ENCODE assay signal across 8 cellular contexts in genomic region chr17:32486091-32486700, GRCh38. TPM values are rescaled to one million over a fixed set of nuclear protein-coding genes. Genes with fewer than 3 reads are reported as not detected.
DNase-seq lines count a peak whose midpoint lies in the region; ATAC-seq and TF ChIP-seq lines count a peak whose summit lies in the region.

No MANE protein-coding gene starts in this region.

- H3K27me3 Mint-ChIP-seq in CD14-positive monocyte (ENCODE audit: low read depth in 3 of 3) = peaks cover 0 to 9% (median 6%) of the 10 kb centered on the region in 3 donors
- no peaks in the 10 kb centered on the region for H3K27me3 Mint-ChIP-seq in naive thymus-derived CD4-positive, alpha-beta T cell
- H3K27me3 Mint-ChIP-seq in stimulated activated naive CD8-positive, alpha-beta T cell treated with anti-CD3 and anti-CD28 coated beads, Interleukin-15, amount 100 ng/mL, for 72 hours = no peaks in the 10 kb centered on the region

- H3K9me3 ChIP-seq in OCI-LY3 (ENCODE audit: insufficient read depth, low read length) = no peaks in the 10 kb centered on the region
- H3K9me3 ChIP-seq in naive thymus-derived CD4-positive, alpha-beta T cell (ENCODE audit: control insufficient read depth in 2 of 3, low read length in 3 of 3) = no peaks in the 10 kb centered on the region

- peaks cover 41 to 53% of the 10 kb centered on the region in 2 donors for H3K36me3 Mint-ChIP-seq in CD14-positive monocyte
- peaks cover 3 to 24% (median 15%) of the 10 kb centered on the region in 5 donors for H3K36me3 Mint-ChIP-seq in naive thymus-derived CD4-positive, alpha-beta T cell

- H3K27ac ChIP-seq in OCI-LY3 (ENCODE audit: low read length) = no peak overlapping the region
- H3K27ac ChIP-seq in naive thymus-derived CD4-positive, alpha-beta T cell (ENCODE audit: low read depth, low read length) = peak overlapping the region; percentile 45

- DNase-seq in CD14-positive monocyte (ENCODE audit: low spot score) (no peak), HT1080 (ENCODE audit: low read depth) (peak; percentile 59), activated T-helper 1 cell treated with Interleukin-2 at 50 U/mL for 16 hours (ENCODE audit: low read depth) (peak; percentile 59), fibroblast of mammary gland (ENCODE audit: low read depth) (peak; percentile 61)
- DNase-seq in naive thymus-derived CD4-positive, alpha-beta T cell = peak; percentile 55 to 82 (median 76)
- DNase-seq in stimulated activated naive CD8-positive, alpha-beta T cell treated with anti-CD3 and anti-CD28 coated beads, Interleukin-15, amount 100 ng/mL, for 72 hours = peak; percentile 66 to 72

- H3K79me2 ChIP-seq in OCI-LY3 (ENCODE audit: low read length) = peaks cover 15% of the 10 kb centered on the region; the same call in 1 of the 2 replicates

- peaks cover 40% of the 10 kb centered on the region for H3K4me1 ChIP-seq in OCI-LY3 (ENCODE audit: low read length)
- H3K4me1 ChIP-seq in naive thymus-derived CD4-positive, alpha-beta T cell (ENCODE audit: control insufficient read depth in 2 of 2, insufficient read depth in 2 of 2, low read length in 2 of 2) = peaks cover 15 to 34% of the 10 kb centered on the region in 2 donors

- peak overlapping the region; percentile 58 for H3K4me2 ChIP-seq in OCI-LY3 (ENCODE audit: low read length)

- H3K4me3 Mint-ChIP-seq in CD14-positive monocyte = peak overlapping the region; percentile 65 to 76
- H3K4me3 Mint-ChIP-seq in naive thymus-derived CD4-positive, alpha-beta T cell = peak overlapping the region; percentile 62 to 87 (median 80)
- peak overlapping the region; percentile 72 to 74 for H3K4me3 Mint-ChIP-seq in stimulated activated naive CD8-positive, alpha-beta T cell treated with anti-CD3 and anti-CD28 coated beads, Interleukin-15, amount 100 ng/mL, for 72 hours

- peaks cover 0 to 2% (median 0%) of the 10 kb centered on the region in 7 donors for H3K9me3 Mint-ChIP-seq in CD14-positive monocyte
- no peaks in the 10 kb centered on the region for H3K9me3 Mint-ChIP-seq in naive thymus-derived CD4-positive, alpha-beta T cell
- H3K9me3 Mint-ChIP-seq in stimulated activated naive CD8-positive, alpha-beta T cell treated with anti-CD3 and anti-CD28 coated beads, Interleukin-15, amount 100 ng/mL, for 72 hours = no peaks in the 10 kb centered on the region

- H3K4me1 Mint-ChIP-seq in CD14-positive monocyte = peaks cover 39% of the 10 kb centered on the region
- H3K4me1 Mint-ChIP-seq in naive thymus-derived CD4-positive, alpha-beta T cell = peaks cover 15 to 53% (median 43%) of the 10 kb centered on the region in 7 donors
- peaks cover 69% of the 10 kb centered on the region for H3K4me1 Mint-ChIP-seq in stimulated activated naive CD8-positive, alpha-beta T cell treated with anti-CD3 and anti-CD28 coated beads, Interleukin-15, amount 100 ng/mL, for 72 hours

- H3K27ac Mint-ChIP-seq in CD14-positive monocyte = no peak overlapping the region
- H3K27ac Mint-ChIP-seq in naive thymus-derived CD4-positive, alpha-beta T cell = peak overlapping the region in 8 of 9 donors; percentile 30 to 89 (median 84)
- H3K27ac Mint-ChIP-seq in stimulated activated naive CD8-positive, alpha-beta T cell treated with anti-CD3 and anti-CD28 coated beads, Interleukin-15, amount 100 ng/mL, for 72 hours = no peak overlapping the region

- H3K9ac ChIP-seq in OCI-LY3 (ENCODE audit: low read length) = peak overlapping the region; percentile 55

- TF ChIP-seq CTCF in CD14-positive monocyte (IDR thresholded peaks at IDR 0.05) (no peak), OCI-LY3 (IDR thresholded peaks at IDR 0.05; ENCODE audit: low read depth, low read length) (no peak), fibroblast of mammary gland (conservative IDR thresholded peaks at IDR 0.05; ENCODE audit: control insufficient read depth, insufficient read depth, low read depth, low read length) (no peak)

- H3K27me3 ChIP-seq in OCI-LY3 (ENCODE audit: low read depth, low read length) = no peaks in the 10 kb centered on the region
- no peaks in the 10 kb centered on the region for H3K27me3 ChIP-seq in naive thymus-derived CD4-positive, alpha-beta T cell (ENCODE audit: control insufficient read depth in 2 of 2, insufficient read depth in 2 of 2, low read length in 2 of 2)

- H4K20me1 ChIP-seq in OCI-LY3 (ENCODE audit: insufficient read depth, low read length) = peaks cover 18% of the 10 kb centered on the region

- CTCF ChIA-PET in naive thymus-derived CD4-positive, alpha-beta T cell (lab: Charles Lee) = interaction anchor here (0.6 to 7.0 kb wide), 13 partner anchors 23 to 264 kb away, joined by 3 to 76 read pairs (median 5); no protein-coding TSS in a partner anchor

- H3K4me3 ChIP-seq in OCI-LY3 (ENCODE audit: low read length) (peak overlapping the region; percentile 79), fibroblast of mammary gland (ENCODE audit: control insufficient read depth, low read depth, low read length) (peak overlapping the region; percentile 26)
- no peak overlapping the region for H3K4me3 ChIP-seq in naive thymus-derived CD4-positive, alpha-beta T cell (ENCODE audit: low read length)

- H3K36me3 ChIP-seq in OCI-LY3 (replicated peaks; ENCODE audit: low read depth, low read length) = peaks cover 28% of the 10 kb centered on the region
- H3K36me3 ChIP-seq in naive thymus-derived CD4-positive, alpha-beta T cell (ENCODE audit: control insufficient read depth in 2 of 3, insufficient read depth in 3 of 3, low read length in 3 of 3) = peaks cover 0 to 25% (median 12%) of the 10 kb centered on the region in 3 experiments

- POLR2A ChIA-PET in naive thymus-derived CD4-positive, alpha-beta T cell (lab: Charles Lee) = interaction anchor here (0.8 to 12.2 kb wide), 7 partner anchors 15 to 136 kb away, joined by 3 to 382 read pairs (median 5); partner anchors contain the start of gene ZNF207

- H2AFZ ChIP-seq in OCI-LY3 (ENCODE audit: low read depth, low read length) = no peak overlapping the region

- intact Hi-C loops in CD14-positive monocyte (cut with micrococcal nuclease) = loop anchor here in 1 of 2 donors (5.0 kb wide), 1 partner anchor 121 kb away; no protein-coding TSS in a partner anchor
- intact Hi-C loops in naive thymus-derived CD4-positive, alpha-beta T cell (cut with micrococcal nuclease) = loop anchor here (1.0 to 10.0 kb wide), 4 partner anchors 34 to 391 kb away; partner anchors contain the start of genes MYO1D (in 1 of the 2) and PSMD11 (in 1 of the 2)

- peak; percentile 34 for ATAC-seq in GM19438 (IDR thresholded peaks at IDR 0.05; ENCODE audit: low read depth, unreplicated experiment)
- peak; percentile 87 for ATAC-seq in naive thymus-derived CD4-positive, alpha-beta T cell
- peak; percentile 79 for ATAC-seq in stimulated activated naive CD8-positive, alpha-beta T cell treated with anti-CD3 and anti-CD28 coated beads, Interleukin-15, amount 100 ng/mL, for 72 hours

RNA-seq across cellular contexts. Expression of gene CDK5R1, which starts 0.6 kb away (rescaled TPM):
- under 1 TPM; 0.44 to 0.48 TPM for polyA plus RNA-seq in CD14-positive monocyte
- 2.8 and 3.5 TPM in 2 replicates for total RNA-seq in HT1080 (2014; rRNA removed; shearing (Covaris generic))
- polyA plus RNA-seq in HT1080 (2015; cell fraction: cytosol; rRNA removed) = 2.0 and 2.4 TPM in 2 replicates
- polyA plus RNA-seq in HT1080 (2015; cell fraction: nucleus; rRNA removed) = 2.8 and 3.2 TPM in 2 replicates
- 10 to 100 TPM in 3 of 5 experiments, 1 to 10 TPM in 2; 4.9 to 21.2 (median 12.2) TPM for total RNA-seq in naive thymus-derived CD4-positive, alpha-beta T cell
- polyA plus RNA-seq in naive thymus-derived CD4-positive, alpha-beta T cell = 1 to 10 TPM; 5.6 to 7.5 TPM

RNA-seq across cellular contexts. Expression of gene PSMD11, which starts 41.9 kb away (rescaled TPM):
- 100 to 1,000 TPM in 1 of 2 donors, 10 to 100 TPM in 1; 91.8 to 112 TPM for polyA plus RNA-seq in CD14-positive monocyte
- 117 and 157 TPM in 2 replicates for total RNA-seq in HT1080 (2014; rRNA removed; shearing (Covaris generic))
- polyA plus RNA-seq in HT1080 (2015; cell fraction: cytosol; rRNA removed) = 106 and 118 TPM in 2 replicates
- 137 and 142 TPM in 2 replicates for polyA plus RNA-seq in HT1080 (2015; cell fraction: nucleus; rRNA removed)
- total RNA-seq in naive thymus-derived CD4-positive, alpha-beta T cell = 100 to 1,000 TPM in 1 of 5 experiments, 10 to 100 TPM in 4; 60.1 to 112 (median 67.5) TPM
- polyA plus RNA-seq in naive thymus-derived CD4-positive, alpha-beta T cell = 100 to 1,000 TPM; 102 to 103 TPM

Comparison
In these comparisons a context has a peak if more than half of its experiments do, and no peak if none do; other contexts are left out.
1. H3K27ac Mint-ChIP-seq: peak in naive thymus-derived CD4-positive, alpha-beta T cell (8 of 9); none in CD14-positive monocyte (0 of 7) and stimulated activated naive CD8-positive, alpha-beta T cell treated with anti-CD3 and anti-CD28 coated beads, Interleukin-15, amount 100 ng/mL, for 72 hours (0 of 2).
2. ATAC-seq: peak in every context shown above with its lines; median percentile 87 in naive thymus-derived CD4-positive, alpha-beta T cell; 79 in stimulated activated naive CD8-positive, alpha-beta T cell treated with anti-CD3 and anti-CD28 coated beads, Interleukin-15, amount 100 ng/mL, for 72 hours; 34 in GM19438.
3. Peak in every context shown above with its lines, with median percentiles within 50 percentile points of each other: H3K4me3 Mint-ChIP-seq.